In the genomic region with DNA sequence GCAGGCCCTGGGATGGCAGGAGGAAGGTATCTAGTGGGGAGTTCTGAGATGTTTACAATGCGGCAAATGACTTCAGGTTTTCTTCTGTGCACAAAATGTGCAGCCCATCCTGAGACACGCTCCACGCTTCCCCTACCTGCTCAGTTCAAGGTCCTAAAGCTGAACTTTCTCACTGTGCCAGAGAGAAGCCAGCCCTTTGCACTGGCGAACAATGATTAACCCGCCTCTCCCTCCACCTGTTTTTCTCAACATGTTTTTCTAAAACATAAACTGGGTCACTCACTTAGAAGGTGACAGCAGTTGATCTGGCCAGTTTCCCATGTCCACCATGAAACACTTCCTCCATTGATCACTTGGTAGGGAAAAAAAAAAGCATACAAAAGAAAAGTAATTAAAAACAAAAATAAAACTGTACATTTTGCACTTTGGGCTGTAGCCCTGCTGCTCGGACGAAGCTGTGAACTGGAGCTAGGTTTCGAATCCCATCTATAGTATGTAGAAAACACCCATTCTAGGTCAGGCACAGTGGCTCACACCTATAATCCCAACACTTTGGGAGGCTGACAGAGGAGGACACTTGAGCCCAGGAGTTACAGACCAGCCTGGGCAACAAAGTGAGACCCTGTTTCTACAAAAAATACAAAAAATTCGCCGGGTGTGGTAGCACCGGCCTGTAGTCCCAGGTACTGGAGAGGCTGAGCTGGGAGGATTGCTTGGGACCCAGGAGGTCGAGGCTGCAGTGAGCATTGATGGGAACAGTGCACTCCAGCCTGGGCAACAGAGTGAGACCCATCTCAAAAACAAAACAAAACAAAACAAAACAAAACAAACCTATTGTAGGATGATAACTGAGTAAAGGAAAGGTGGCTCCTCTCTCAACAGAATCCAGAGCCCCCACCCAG, we compare ENCODE assay signal across 1 cellular context.
TF ChIP-seq lines count a peak whose summit lies in the region.

No MANE protein-coding gene starts in this region.

TF ChIP-seq in HepG2, 621 proteins besides CTCF, POLR2A, EP300 and RAD21 (continued from another document and continues in another):
- TF ChIP-seq CREB1 (IDR thresholded peaks at IDR 0.05) (no peak), CREB1 (CRISPR knock-in tag; IDR thresholded peaks at IDR 0.05) (no peak; the same call in 1 of the 2 replicates), ETS1 (CRISPR knock-in tag; IDR thresholded peaks at IDR 0.05) (no peak), DPF2 (CRISPR knock-in tag; IDR thresholded peaks at IDR 0.05; ENCODE audit: borderline replicate concordance, low read depth) (peak; percentile 91; the same call in 1 of the 2 replicates), ZNF451 (CRISPR knock-in tag; IDR thresholded peaks at IDR 0.05) (no peak; the same call in 1 of the 2 replicates), KDM3A (CRISPR knock-in tag; IDR thresholded peaks at IDR 0.05; ENCODE audit: low read depth) (peak; percentile 56), ISL2 (CRISPR knock-in tag; IDR thresholded peaks at IDR 0.05) (0 out of 2 replicates have a peak, but pooled peaks have one; percentile 47), ZNF598 (CRISPR knock-in tag; IDR thresholded peaks at IDR 0.05; ENCODE audit: borderline replicate concordance) (0 out of 2 replicates have a peak, but pooled peaks have one; percentile 23), NFKBIZ (CRISPR knock-in tag; IDR thresholded peaks at IDR 0.05) (peak; percentile 82), ZNF512B (CRISPR knock-in tag; IDR thresholded peaks at IDR 0.05; ENCODE audit: borderline replicate concordance) (peak; percentile 68; the same call in 1 of the 2 replicates), SIX1 (CRISPR knock-in tag; IDR thresholded peaks at IDR 0.05; ENCODE audit: borderline replicate concordance) (peak; percentile 51), ISX (CRISPR knock-in tag; conservative IDR thresholded peaks at IDR 0.05) (no peak), MEF2D (CRISPR knock-in tag; IDR thresholded peaks at IDR 0.05) (peak; percentile 91), SRSF1 (optimal IDR thresholded peaks at IDR 0.05; ENCODE audit: low read depth, low read length) (no peak), ZBTB43 (CRISPR knock-in tag; conservative IDR thresholded peaks at IDR 0.05) (no peak; the same call in 1 of the 2 replicates), SP140L (CRISPR knock-in tag; IDR thresholded peaks at IDR 0.05; ENCODE audit: borderline replicate concordance) (no peak), PLRG1 (conservative IDR thresholded peaks at IDR 0.05) (no peak), HNF4G (IDR thresholded peaks at IDR 0.05; ENCODE audit: borderline replicate concordance, low read depth, low read length) (peak; percentile 98), HNF4G (CRISPR knock-in tag; IDR thresholded peaks at IDR 0.05; ENCODE audit: borderline replicate concordance, low read depth) (peak; percentile 98), FOSL2 (CRISPR knock-in tag; IDR thresholded peaks at IDR 0.05) (peak; percentile 80), GATAD2A (CRISPR knock-in tag; IDR thresholded peaks at IDR 0.05) (peak; percentile 99), HNF1B (CRISPR knock-in tag; IDR thresholded peaks at IDR 0.05) (peak; percentile 100), ZNF431 (CRISPR knock-in tag; IDR thresholded peaks at IDR 0.05; ENCODE audit: borderline replicate concordance, low read depth) (peak; percentile 43; the same call in 1 of the 2 replicates), TAF1 (CRISPR knock-in tag; IDR thresholded peaks at IDR 0.05) (no peak; the same call in 1 of the 2 replicates), PPARG (CRISPR knock-in tag; conservative IDR thresholded peaks at IDR 0.05) (peak; percentile 92), YY1 (IDR thresholded peaks at IDR 0.05; ENCODE audit: insufficient read depth, insufficient replicate concordance, low read depth, low read length) (peak; percentile 58), EEA1 (CRISPR knock-in tag; IDR thresholded peaks at IDR 0.05; ENCODE audit: borderline replicate concordance) (no peak), FOXA1 (IDR thresholded peaks at IDR 0.05) (no peak), FOXA1 (CRISPR knock-in tag; IDR thresholded peaks at IDR 0.05) (peak; percentile 59; the same call in 1 of the 2 replicates), HNF4A (CRISPR knock-in tag; IDR thresholded peaks at IDR 0.05) (peak; percentile 99), PHF5A (CRISPR knock-in tag; IDR thresholded peaks at IDR 0.05; ENCODE audit: low read depth, unreplicated experiment) (peak; percentile 97), GABPB1 (CRISPR knock-in tag; IDR thresholded peaks at IDR 0.05) (peak; percentile 45), ZFP41 (CRISPR knock-in tag; IDR thresholded peaks at IDR 0.05; ENCODE audit: borderline replicate concordance) (no peak), HMG20A (CRISPR knock-in tag; IDR thresholded peaks at IDR 0.05; ENCODE audit: borderline replicate concordance) (peak; percentile 87), ZNF775 (CRISPR knock-in tag; IDR thresholded peaks at IDR 0.05; ENCODE audit: borderline replicate concordance) (peak; percentile 47; the same call in 1 of the 2 replicates), MXD1 (CRISPR knock-in tag; IDR thresholded peaks at IDR 0.05) (no peak), HNF1A (IDR thresholded peaks at IDR 0.05; ENCODE audit: low read depth) (peak; percentile 96), HNF1A (CRISPR knock-in tag; IDR thresholded peaks at IDR 0.05; ENCODE audit: borderline replicate concordance) (peak; percentile 99), IRF1 (CRISPR knock-in tag; IDR thresholded peaks at IDR 0.05; ENCODE audit: low read depth) (no peak), KLF16 (CRISPR knock-in tag; IDR thresholded peaks at IDR 0.05) (peak in 1 of 2 experiments; percentile 76; a peak in 1 of 4 replicates), TCF12 (IDR thresholded peaks at IDR 0.05) (no peak), TCF12 (CRISPR knock-in tag; IDR thresholded peaks at IDR 0.05) (peak; percentile 96), MAFK (conservative IDR thresholded peaks at IDR 0.05 in 1 of 2, IDR thresholded peaks at IDR 0.05 in 1 of 2; ENCODE audit: low read length in 2 of 2) (no peak), ZNF160 (CRISPR knock-in tag; IDR thresholded peaks at IDR 0.05) (0 out of 2 replicates have a peak, but pooled peaks have one; percentile 17), ZNF761 (CRISPR knock-in tag; conservative IDR thresholded peaks at IDR 0.05) (peak; percentile 94)
- TF ChIP-seq, protein P1, sequence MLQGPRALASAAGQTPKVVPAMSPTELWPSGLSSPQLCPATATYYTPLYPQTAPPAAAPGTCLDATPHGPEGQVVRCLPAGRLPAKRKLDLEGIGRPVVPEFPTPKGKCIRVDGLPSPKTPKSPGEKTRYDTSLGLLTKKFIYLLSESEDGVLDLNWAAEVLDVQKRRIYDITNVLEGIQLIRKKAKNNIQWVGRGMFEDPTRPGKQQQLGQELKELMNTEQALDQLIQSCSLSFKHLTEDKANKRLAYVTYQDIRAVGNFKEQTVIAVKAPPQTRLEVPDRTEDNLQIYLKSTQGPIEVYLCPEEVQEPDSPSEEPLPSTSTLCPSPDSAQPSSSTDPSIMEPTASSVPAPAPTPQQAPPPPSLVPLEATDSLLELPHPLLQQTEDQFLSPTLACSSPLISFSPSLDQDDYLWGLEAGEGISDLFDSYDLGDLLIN (CRISPR knock-in tag; IDR thresholded peaks at IDR 0.05; ENCODE audit: borderline replicate concordance), result no peak
- TF ChIP-seq, protein P2, sequence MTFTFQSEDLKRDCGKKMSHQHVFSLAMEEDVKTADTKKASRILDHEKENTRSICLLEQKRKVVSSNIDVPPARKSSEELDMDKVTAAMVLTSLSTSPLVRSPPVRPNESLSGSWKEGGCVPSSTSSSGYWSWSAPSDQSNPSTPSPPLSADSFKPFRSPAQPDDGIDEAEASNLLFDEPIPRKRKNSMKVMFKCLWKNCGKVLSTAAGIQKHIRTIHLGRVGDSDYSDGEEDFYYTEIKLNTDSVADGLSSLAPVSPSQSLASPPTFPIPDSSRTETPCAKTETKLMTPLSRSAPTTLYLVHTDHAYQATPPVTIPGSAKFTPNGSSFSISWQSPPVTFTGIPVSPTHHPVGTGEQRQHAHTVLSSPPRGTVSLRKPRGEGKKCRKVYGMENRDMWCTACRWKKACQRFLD (CRISPR knock-in tag; IDR thresholded peaks at IDR 0.05; ENCODE audit: borderline replicate concordance), result no peak
- TF ChIP-seq, protein P3, sequence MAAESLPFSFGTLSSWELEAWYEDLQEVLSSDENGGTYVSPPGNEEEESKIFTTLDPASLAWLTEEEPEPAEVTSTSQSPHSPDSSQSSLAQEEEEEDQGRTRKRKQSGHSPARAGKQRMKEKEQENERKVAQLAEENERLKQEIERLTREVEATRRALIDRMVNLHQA (CRISPR knock-in tag; IDR thresholded peaks at IDR 0.05), result no peak
